1 cellular context compared by ENCODE assay signal in genomic region chr3:149620291-149621020, GRCh38.
TF ChIP-seq lines count a peak whose summit lies in the region.

No MANE protein-coding gene starts in this region.

TF ChIP-seq in GM23338, 12 proteins besides CTCF, POLR2A, EP300 and RAD21 (continued from another document):
- TF ChIP-seq, protein P1, sequence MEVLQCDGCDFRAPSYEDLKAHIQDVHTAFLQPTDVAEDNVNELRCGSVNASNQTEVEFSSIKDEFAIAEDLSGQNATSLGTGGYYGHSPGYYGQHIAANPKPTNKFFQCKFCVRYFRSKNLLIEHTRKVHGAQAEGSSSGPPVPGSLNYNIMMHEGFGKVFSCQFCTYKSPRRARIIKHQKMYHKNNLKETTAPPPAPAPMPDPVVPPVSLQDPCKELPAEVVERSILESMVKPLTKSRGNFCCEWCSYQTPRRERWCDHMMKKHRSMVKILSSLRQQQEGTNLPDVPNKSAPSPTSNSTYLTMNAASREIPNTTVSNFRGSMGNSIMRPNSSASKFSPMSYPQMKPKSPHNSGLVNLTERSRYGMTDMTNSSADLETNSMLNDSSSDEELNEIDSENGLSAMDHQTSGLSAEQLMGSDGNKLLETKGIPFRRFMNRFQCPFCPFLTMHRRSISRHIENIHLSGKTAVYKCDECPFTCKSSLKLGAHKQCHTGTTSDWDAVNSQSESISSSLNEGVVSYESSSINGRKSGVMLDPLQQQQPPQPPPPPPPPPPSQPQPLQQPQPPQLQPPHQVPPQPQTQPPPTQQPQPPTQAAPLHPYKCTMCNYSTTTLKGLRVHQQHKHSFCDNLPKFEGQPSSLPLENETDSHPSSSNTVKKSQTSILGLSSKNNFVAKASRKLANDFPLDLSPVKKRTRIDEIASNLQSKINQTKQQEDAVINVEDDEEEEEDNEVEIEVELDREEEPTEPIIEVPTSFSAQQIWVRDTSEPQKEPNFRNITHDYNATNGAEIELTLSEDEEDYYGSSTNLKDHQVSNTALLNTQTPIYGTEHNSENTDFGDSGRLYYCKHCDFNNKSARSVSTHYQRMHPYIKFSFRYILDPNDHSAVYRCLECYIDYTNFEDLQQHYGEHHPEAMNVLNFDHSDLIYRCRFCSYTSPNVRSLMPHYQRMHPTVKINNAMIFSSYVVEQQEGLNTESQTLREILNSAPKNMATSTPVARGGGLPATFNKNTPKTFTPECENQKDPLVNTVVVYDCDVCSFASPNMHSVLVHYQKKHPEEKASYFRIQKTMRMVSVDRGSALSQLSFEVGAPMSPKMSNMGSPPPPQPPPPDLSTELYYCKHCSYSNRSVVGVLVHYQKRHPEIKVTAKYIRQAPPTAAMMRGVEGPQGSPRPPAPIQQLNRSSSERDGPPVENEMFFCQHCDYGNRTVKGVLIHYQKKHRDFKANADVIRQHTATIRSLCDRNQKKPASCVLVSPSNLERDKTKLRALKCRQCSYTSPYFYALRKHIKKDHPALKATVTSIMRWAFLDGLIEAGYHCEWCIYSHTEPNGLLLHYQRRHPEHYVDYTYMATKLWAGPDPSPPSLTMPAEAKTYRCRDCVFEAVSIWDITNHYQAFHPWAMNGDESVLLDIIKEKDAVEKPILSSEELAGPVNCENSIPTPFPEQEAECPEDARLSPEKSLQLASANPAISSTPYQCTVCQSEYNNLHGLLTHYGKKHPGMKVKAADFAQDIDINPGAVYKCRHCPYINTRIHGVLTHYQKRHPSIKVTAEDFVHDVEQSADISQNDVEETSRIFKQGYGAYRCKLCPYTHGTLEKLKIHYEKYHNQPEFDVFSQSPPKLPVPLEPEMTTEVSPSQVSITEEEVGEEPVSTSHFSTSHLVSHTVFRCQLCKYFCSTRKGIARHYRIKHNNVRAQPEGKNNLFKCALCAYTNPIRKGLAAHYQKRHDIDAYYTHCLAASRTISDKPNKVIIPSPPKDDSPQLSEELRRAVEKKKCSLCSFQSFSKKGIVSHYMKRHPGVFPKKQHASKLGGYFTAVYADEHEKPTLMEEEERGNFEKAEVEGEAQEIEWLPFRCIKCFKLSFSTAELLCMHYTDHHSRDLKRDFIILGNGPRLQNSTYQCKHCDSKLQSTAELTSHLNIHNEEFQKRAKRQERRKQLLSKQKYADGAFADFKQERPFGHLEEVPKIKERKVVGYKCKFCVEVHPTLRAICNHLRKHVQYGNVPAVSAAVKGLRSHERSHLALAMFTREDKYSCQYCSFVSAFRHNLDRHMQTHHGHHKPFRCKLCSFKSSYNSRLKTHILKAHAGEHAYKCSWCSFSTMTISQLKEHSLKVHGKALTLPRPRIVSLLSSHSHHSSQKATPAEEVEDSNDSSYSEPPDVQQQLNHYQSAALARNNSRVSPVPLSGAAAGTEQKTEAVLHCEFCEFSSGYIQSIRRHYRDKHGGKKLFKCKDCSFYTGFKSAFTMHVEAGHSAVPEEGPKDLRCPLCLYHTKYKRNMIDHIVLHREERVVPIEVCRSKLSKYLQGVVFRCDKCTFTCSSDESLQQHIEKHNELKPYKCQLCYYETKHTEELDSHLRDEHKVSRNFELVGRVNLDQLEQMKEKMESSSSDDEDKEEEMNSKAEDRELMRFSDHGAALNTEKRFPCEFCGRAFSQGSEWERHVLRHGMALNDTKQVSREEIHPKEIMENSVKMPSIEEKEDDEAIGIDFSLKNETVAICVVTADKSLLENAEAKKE (CRISPR knock-in tag; IDR thresholded peaks at IDR 0.05): no peak
- TF ChIP-seq NANOG (IDR thresholded peaks at IDR 0.05; ENCODE audit: borderline replicate concordance) (no peak), JUNB (IDR thresholded peaks at IDR 0.05; ENCODE audit: unreplicated experiment) (no peak), EZH2phosphoT487 (IDR thresholded peaks at IDR 0.05; ENCODE audit: unreplicated experiment) (no peak), ZNF331 (CRISPR knock-in tag; IDR thresholded peaks at IDR 0.05; ENCODE audit: low read depth) (no peak), ETS1 (IDR thresholded peaks at IDR 0.05) (no peak), EZH2 (IDR thresholded peaks at IDR 0.05; ENCODE audit: low read depth, unreplicated experiment) (no peak)
- TF ChIP-seq, protein P2, sequence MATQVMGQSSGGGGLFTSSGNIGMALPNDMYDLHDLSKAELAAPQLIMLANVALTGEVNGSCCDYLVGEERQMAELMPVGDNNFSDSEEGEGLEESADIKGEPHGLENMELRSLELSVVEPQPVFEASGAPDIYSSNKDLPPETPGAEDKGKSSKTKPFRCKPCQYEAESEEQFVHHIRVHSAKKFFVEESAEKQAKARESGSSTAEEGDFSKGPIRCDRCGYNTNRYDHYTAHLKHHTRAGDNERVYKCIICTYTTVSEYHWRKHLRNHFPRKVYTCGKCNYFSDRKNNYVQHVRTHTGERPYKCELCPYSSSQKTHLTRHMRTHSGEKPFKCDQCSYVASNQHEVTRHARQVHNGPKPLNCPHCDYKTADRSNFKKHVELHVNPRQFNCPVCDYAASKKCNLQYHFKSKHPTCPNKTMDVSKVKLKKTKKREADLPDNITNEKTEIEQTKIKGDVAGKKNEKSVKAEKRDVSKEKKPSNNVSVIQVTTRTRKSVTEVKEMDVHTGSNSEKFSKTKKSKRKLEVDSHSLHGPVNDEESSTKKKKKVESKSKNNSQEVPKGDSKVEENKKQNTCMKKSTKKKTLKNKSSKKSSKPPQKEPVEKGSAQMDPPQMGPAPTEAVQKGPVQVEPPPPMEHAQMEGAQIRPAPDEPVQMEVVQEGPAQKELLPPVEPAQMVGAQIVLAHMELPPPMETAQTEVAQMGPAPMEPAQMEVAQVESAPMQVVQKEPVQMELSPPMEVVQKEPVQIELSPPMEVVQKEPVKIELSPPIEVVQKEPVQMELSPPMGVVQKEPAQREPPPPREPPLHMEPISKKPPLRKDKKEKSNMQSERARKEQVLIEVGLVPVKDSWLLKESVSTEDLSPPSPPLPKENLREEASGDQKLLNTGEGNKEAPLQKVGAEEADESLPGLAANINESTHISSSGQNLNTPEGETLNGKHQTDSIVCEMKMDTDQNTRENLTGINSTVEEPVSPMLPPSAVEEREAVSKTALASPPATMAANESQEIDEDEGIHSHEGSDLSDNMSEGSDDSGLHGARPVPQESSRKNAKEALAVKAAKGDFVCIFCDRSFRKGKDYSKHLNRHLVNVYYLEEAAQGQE (IDR thresholded peaks at IDR 0.05; ENCODE audit: unreplicated experiment): no peak
TF ChIP-seq in GM23338: peak in this region for 0.
